ENCODE assay signal across 8 cellular contexts in the genomic region with DNA sequence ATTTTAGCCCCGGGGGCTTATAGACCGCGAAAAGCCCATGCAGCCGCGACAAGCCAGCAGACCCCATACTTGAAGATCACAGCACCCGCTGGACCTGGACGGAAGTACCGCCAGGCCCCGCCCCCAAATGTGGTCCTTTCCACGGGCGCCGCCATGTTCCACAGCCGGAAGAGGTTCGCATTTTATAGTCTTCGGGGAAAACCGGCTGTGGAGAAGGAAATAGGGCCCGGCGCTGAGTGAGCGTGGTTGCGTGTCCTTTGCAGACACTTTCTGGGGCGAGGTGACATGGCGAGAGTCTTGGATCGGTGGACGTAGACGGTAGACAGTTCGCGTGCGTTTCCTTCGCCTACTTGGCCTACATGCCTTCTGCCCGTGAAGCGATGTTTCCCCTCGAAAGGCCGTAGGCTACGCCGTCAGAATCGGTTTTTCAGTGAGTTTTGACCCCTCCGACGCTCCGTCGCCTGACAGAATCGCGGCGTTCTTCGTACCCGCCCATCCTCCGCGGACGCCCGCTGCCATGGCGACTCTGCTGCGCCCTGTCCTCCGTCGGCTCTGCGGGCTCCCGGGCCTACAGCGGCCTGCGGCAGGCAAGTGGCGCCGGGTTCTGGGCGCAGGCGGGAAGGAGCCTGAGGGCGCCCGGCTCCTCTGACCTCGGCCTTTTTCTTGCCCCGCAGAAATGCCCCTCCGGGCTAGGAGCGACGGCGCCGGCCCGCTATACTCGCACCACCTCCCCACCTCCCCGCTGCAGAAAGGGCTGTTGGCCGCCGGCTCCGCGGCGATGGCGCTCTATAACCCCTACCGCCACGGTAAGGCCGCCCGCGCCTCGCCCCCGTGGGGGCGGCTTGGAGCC. TPM values are rescaled to one million over a fixed set of nuclear protein-coding genes. Genes with fewer than 3 reads are reported as not detected.
DNase-seq lines count a peak whose midpoint lies in the region; ATAC-seq and TF ChIP-seq lines count a peak whose summit lies in the region.

Gene COQ4 (plus strand): TSS at position 498 of the 850 bp plus-strand sequence. CDS start 20 bp downstream, at position 518.
A gene with protein sequence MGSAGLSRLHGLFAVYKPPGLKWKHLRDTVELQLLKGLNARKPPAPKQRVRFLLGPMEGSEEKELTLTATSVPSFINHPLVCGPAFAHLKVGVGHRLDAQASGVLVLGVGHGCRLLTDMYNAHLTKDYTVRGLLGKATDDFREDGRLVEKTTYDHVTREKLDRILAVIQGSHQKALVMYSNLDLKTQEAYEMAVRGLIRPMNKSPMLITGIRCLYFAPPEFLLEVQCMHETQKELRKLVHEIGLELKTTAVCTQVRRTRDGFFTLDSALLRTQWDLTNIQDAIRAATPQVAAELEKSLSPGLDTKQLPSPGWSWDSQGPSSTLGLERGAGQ (minus strand): TSS at position 106 of the 850 bp plus-strand sequence. CDS start 39 bp downstream, at position 67.

- intact Hi-C loops in mucosa of descending colon (cut with DNase I, micrococcal nuclease): no loop called here

- H3K36me3 ChIP-seq in mucosa of descending colon (ENCODE audit: low read depth): no peaks in the 10 kb centered on the region

- peak; percentile 74 for ATAC-seq in GM21576 (IDR thresholded peaks at IDR 0.05; ENCODE audit: unreplicated experiment)
- peak; percentile 98 for ATAC-seq in mucosa of descending colon

- no peaks in the 10 kb centered on the region for H3K9me3 ChIP-seq in mucosa of descending colon

- no peak for TF ChIP-seq RAD21 in Ishikawa (IDR thresholded peaks at IDR 0.05; ENCODE audit: low read depth)

- peak; percentile 10; the same call in 1 of the 2 replicates for TF ChIP-seq EP300 in Ishikawa (IDR thresholded peaks at IDR 0.05; ENCODE audit: borderline replicate concordance)

- peak within 1 kb of the TSS; percentile 87 for H3K27ac ChIP-seq in epithelial cell of prostate

- TF ChIP-seq CTCF in mucosa of descending colon (IDR thresholded peaks at IDR 0.05): no peak

- H3K4me3 ChIP-seq in mucosa of descending colon: peak within 1 kb of the TSS; percentile 87

- peaks cover 15% of the 10 kb centered on the region for H3K4me1 ChIP-seq in mucosa of descending colon (ENCODE audit: low read depth)

- DNase-seq in DMS114 treated with DMSO at 0.1 percent for 48 hours (lab: John Stamatoyannopoulos, UW; ENCODE audit: unreplicated experiment) (peak; percentile 81), OCI-M2 (lab: John Stamatoyannopoulos, UW; ENCODE audit: unreplicated experiment) (peak; percentile 84), activated T-cell treated with anti-CD3 and anti-CD28 coated beads for 4 hours (peak; percentile 90), epithelial cell of prostate (ENCODE audit: low read depth, low spot score) (peak; percentile 72), mucosa of descending colon (peak; percentile 94 to 96 (median 94))
- DNase-seq in stimulated activated CD8-positive, alpha-beta memory T cell treated with anti-CD3 and anti-CD28 coated beads, Interleukin-4, amount 100 ng/mL, for 1 hour (ENCODE audit: low read depth in 2 of 2, low spot score in 1 of 2): peak; percentile 85 to 86

TF ChIP-seq in Ishikawa, 13 proteins besides CTCF, POLR2A, EP300 and RAD21:
- TF ChIP-seq EGR1 (IDR thresholded peaks at IDR 0.05) (no peak; the same call in 1 of the 2 replicates), USF1 (IDR thresholded peaks at IDR 0.05) (no peak), CEBPB (IDR thresholded peaks at IDR 0.05) (no peak; the same call in none of the 2 replicates), ZBTB7A (IDR thresholded peaks at IDR 0.05; ENCODE audit: low read depth) (no peak), YY1 (IDR thresholded peaks at IDR 0.05; ENCODE audit: low read depth) (peak; percentile 95), TEAD4 (IDR thresholded peaks at IDR 0.05) (no peak), CREB1 (IDR thresholded peaks at IDR 0.05; ENCODE audit: low read depth) (peak; percentile 47; the same call in 1 of the 2 replicates), TAF1 (IDR thresholded peaks at IDR 0.05; ENCODE audit: low read depth) (peak; percentile 92), FOXM1 (IDR thresholded peaks at IDR 0.05; ENCODE audit: borderline replicate concordance, low read depth) (0 out of 2 replicates have a peak, but pooled peaks have one; percentile 33), NFIC (IDR thresholded peaks at IDR 0.05) (0 out of 2 replicates have a peak, but pooled peaks have one; percentile 20), TCF12 (IDR thresholded peaks at IDR 0.05; ENCODE audit: low read depth) (peak; percentile 75; the same call in 1 of the 2 replicates)
- TF ChIP-seq, protein P1, sequence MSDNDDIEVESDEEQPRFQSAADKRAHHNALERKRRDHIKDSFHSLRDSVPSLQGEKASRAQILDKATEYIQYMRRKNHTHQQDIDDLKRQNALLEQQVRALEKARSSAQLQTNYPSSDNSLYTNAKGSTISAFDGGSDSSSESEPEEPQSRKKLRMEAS (IDR thresholded peaks at IDR 0.05): peak; percentile 97
- TF ChIP-seq, protein P2, sequence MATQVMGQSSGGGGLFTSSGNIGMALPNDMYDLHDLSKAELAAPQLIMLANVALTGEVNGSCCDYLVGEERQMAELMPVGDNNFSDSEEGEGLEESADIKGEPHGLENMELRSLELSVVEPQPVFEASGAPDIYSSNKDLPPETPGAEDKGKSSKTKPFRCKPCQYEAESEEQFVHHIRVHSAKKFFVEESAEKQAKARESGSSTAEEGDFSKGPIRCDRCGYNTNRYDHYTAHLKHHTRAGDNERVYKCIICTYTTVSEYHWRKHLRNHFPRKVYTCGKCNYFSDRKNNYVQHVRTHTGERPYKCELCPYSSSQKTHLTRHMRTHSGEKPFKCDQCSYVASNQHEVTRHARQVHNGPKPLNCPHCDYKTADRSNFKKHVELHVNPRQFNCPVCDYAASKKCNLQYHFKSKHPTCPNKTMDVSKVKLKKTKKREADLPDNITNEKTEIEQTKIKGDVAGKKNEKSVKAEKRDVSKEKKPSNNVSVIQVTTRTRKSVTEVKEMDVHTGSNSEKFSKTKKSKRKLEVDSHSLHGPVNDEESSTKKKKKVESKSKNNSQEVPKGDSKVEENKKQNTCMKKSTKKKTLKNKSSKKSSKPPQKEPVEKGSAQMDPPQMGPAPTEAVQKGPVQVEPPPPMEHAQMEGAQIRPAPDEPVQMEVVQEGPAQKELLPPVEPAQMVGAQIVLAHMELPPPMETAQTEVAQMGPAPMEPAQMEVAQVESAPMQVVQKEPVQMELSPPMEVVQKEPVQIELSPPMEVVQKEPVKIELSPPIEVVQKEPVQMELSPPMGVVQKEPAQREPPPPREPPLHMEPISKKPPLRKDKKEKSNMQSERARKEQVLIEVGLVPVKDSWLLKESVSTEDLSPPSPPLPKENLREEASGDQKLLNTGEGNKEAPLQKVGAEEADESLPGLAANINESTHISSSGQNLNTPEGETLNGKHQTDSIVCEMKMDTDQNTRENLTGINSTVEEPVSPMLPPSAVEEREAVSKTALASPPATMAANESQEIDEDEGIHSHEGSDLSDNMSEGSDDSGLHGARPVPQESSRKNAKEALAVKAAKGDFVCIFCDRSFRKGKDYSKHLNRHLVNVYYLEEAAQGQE (IDR thresholded peaks at IDR 0.05; ENCODE audit: low read depth): no peak

RNA-seq across cellular contexts. Expression of gene COQ4, which starts in this region (rescaled TPM):
- total RNA-seq in mucosa of descending colon: 10 to 100 TPM; 43.2 to 63.9 (median 59.1) TPM

RNA-seq across cellular contexts. Expression of the second gene that starts in this region (rescaled TPM):
- total RNA-seq in mucosa of descending colon: 10 to 100 TPM; 18.8 to 27.5 (median 24.3) TPM

Comparison
In these comparisons a context has a peak if more than half of its experiments do, and no peak if none do; other contexts are left out.
1. Peak in every context shown above with its lines: DNase-seq, ATAC-seq, H3K4me3 ChIP-seq and H3K27ac ChIP-seq.